ENCODE assay signal across 6 cellular contexts in the genomic region with DNA sequence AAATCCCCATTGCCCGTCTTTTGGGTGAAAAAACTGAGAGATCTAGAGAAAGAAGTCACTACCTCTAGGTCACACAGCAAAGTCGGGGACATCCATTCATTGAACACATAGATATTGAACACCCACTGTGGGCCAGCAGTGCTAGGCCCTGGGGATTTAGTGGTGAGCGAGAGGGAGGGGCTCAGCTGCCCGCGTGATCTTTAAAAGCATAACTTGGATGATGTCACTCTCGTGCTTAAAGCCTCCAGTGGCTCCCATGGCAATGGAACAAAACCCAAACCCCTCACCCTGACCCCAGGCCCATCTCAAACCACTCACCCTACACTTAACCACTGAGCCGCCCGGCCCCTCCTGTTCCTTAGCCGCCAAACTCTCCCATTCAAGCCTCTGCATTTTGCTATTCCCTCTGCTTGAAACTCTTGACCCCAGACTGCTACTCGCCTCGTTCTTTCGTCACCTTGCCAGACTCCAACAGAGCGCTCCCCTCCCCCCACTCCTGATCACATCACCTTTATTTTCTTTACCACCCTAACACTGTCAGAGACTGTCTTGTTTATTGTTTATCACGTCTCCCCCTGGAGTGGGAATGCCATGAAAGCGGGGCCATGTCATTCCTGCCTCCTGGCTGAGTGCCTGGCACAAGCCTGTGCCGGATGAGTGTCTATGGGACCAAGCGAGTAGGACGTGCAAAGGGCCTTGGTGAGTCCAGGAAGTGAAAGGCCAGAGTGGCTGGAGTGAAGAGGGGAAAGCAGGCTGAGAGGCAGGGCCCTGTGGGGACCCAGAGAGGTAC. TPM values are rescaled to one million over a fixed set of nuclear protein-coding genes. Genes with fewer than 3 reads are reported as not detected.
DNase-seq lines count a peak whose midpoint lies in the region; TF ChIP-seq lines count a peak whose summit lies in the region.

No MANE protein-coding gene starts in this region.

- no peaks in the 10 kb centered on the region for H3K9me3 ChIP-seq in thymus (ENCODE audit: control insufficient read depth)

- H3K4me3 ChIP-seq in HFF-Myc (replicated peaks; ENCODE audit: low read depth, low read length) (peak overlapping the region; percentile 46), thymus (ENCODE audit: low read length) (peak overlapping the region; percentile 54)

- no peak overlapping the region for H3K27ac ChIP-seq in thymus (ENCODE audit: low read depth)

- peaks cover 6% of the 10 kb centered on the region for H3K36me3 ChIP-seq in thymus (ENCODE audit: control insufficient read depth, insufficient read depth)

- peak; percentile 93 for DNase-seq in Caki2 (ENCODE audit: low read depth)
- no peak for DNase-seq in HFF-Myc (ENCODE audit: extremely low read depth, low read depth)
- peak; percentile 90 for DNase-seq in RKO (ENCODE audit: low spot score)
- DNase-seq in germinal center (ENCODE audit: low spot score) = peak; percentile 35
- DNase-seq in activated effector memory CD4-positive, alpha-beta T cell treated with anti-CD3 and anti-CD28 coated beads, Interleukin-2, amount 50 U/mL, for 16 hours = no peak

- in situ Hi-C loops in Caki2 (cut with HindIII; ENCODE audit: low pct_unique_long_range_greater_than_20kb, low sequenced_read_pairs) = no loop called here

- H3K27me3 ChIP-seq in thymus (ENCODE audit: control insufficient read depth, insufficient read depth) = peaks cover 34% of the 10 kb centered on the region

- H3K4me1 ChIP-seq in thymus (ENCODE audit: control insufficient read depth, insufficient read depth, low read length) = peaks cover 21% of the 10 kb centered on the region

- 58% methylated on average over 18 of the region's 18 CpGs for WGBS in thymus

- TF ChIP-seq CTCF in HFF-Myc (IDR thresholded peaks at IDR 0.05; ENCODE audit: low read depth, low read length, missing control alignments) = no peak

RNA-seq across cellular contexts. Expression of a gene that starts 0.7 kb away (rescaled TPM):
- total RNA-seq in Caki2 (2014; rRNA removed; shearing (Covaris generic); ENCODE audit: low replicate concordance) = 6.2 and 9.2 TPM in 2 replicates
- 1.2 TPM for polyA plus RNA-seq in thymus

RNA-seq across cellular contexts. Expression of a gene that starts 6.4 kb away (rescaled TPM):
- 46.9 and 54.5 TPM in 2 replicates for total RNA-seq in Caki2 (2014; rRNA removed; shearing (Covaris generic); ENCODE audit: low replicate concordance)
- 32.8 TPM for polyA plus RNA-seq in thymus

RNA-seq across cellular contexts. Expression of a gene that starts 14.4 kb away (rescaled TPM):
- total RNA-seq in Caki2 (2014; rRNA removed; shearing (Covaris generic); ENCODE audit: low replicate concordance) = 18.1 and 22.2 TPM in 2 replicates
- polyA plus RNA-seq in thymus = 12.8 TPM

RNA-seq across cellular contexts. Expression of a gene that starts 31.9 kb away (rescaled TPM):
- 22.8 and 27.4 TPM in 2 replicates for total RNA-seq in Caki2 (2014; rRNA removed; shearing (Covaris generic); ENCODE audit: low replicate concordance)
- polyA plus RNA-seq in thymus = 42.8 TPM

RNA-seq across cellular contexts. Expression of a gene that starts 49.5 kb away (rescaled TPM):
- 93.4 and 140 TPM in 2 replicates for total RNA-seq in Caki2 (2014; rRNA removed; shearing (Covaris generic); ENCODE audit: low replicate concordance)
- 51.4 TPM for polyA plus RNA-seq in thymus

Comparison
In these comparisons a context has a peak if more than half of its experiments do, and no peak if none do; other contexts are left out.
1. DNase-seq: peak in Caki2 (single experiment), RKO (single experiment) and germinal center (single experiment); none in HFF-Myc (single experiment) and activated effector memory CD4-positive, alpha-beta T cell treated with anti-CD3 and anti-CD28 coated beads, Interleukin-2, amount 50 U/mL, for 16 hours (single experiment).